19 cellular contexts compared by ENCODE assay signal in the genomic region with DNA sequence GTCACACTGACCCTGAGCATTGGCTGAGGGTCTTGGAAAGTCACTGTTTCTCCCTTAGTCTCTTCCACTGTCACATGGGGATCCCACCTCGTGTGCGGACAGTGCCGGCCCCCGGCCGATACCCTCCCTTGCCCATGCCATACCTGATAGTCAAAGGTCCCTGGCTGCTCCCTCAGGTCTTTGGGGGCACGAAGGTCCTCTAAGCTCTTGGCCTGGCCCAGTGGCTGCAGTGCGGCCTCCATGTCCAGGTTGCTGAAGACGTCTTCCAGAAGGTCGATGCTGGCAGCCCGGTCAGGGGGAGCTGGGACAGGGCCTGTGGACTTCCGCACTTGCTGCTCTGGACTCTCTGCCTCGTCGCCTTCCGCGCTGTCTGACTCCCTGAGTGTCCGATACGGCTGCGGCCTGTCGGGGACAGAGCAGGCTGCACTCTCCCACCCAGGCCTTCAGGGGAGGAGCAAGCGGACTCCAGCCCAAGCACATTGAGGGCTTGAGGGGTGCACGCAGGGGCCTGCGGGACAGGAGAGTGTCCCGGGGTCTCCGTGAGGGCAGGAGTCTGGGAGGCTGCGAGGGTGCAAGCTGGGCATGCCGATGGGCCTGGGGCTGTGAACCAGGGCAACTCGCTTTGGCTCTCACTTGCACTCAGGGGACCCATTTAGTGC. TPM values are rescaled to one million over a fixed set of nuclear protein-coding genes. Genes with fewer than 3 reads are reported as not detected.
A peak's percentile ranks its signal among the peaks of the same experiment; 100 is the strongest.
DNase-seq lines count a peak whose midpoint lies in the region; ATAC-seq and TF ChIP-seq lines count a peak whose summit lies in the region.
"Had no signal": no experiment of that assay in that cellular context is flagged by ENCODE, and none has a peak within 500 bp of the region (broad histone marks: within the 10 kb centered on the region; RNA-seq: fewer than 3 reads in every experiment).

No MANE protein-coding gene starts in this region.

- H3K4me3 Mint-ChIP-seq in brain (no peak overlapping the region), chondrocyte (ENCODE audit: unreplicated experiment) (no peak overlapping the region)
- H3K4me3 Mint-ChIP-seq in stimulated activated naive B cell treated with anti-CD40 and anti-IgM and Interleukin-4, amounts not matched to agents 10 μg/mL and 1 μg/mL and 100 μg/mL, for 72 hours, result peak overlapping the region in 1 of 2 donors; percentile 3
- H3K4me3 Mint-ChIP-seq: CD8-positive, alpha-beta T cell; H9 had no signal

- H3K27me3 Mint-ChIP-seq in brain (no peaks in the 10 kb centered on the region), chondrocyte (ENCODE audit: low read depth) (no peaks in the 10 kb centered on the region)
- H3K27me3 Mint-ChIP-seq in stimulated activated naive B cell treated with anti-CD40 and anti-IgM and Interleukin-4, amounts not matched to agents 10 μg/mL and 1 μg/mL and 100 μg/mL, for 72 hours, result no peaks in the 10 kb centered on the region

- ATAC-seq in stimulated activated naive B cell treated with anti-CD40 and anti-IgM and Interleukin-4, amounts not matched to agents 10 μg/mL and 1 μg/mL and 100 μg/mL, for 72 hours (replicated peaks), result no peak
- ATAC-seq: A549; CD8-positive, alpha-beta T cell; HepG2 had no signal

- no peaks in the 10 kb centered on the region for H3K27me3 ChIP-seq in layer of hippocampus (ENCODE audit: control insufficient read depth, insufficient read depth, low read length)
- H3K27me3 ChIP-seq: BE2C had no signal

- peak; percentile 89 for DNase-seq in chondrocyte (ENCODE audit: low spot score)
- DNase-seq in stimulated activated naive B cell treated with anti-CD40 and anti-IgM and Interleukin-4, amounts not matched to agents 10 μg/mL and 1 μg/mL and 100 μg/mL, for 72 hours, result no peak
- DNase-seq in CD1c-positive myeloid dendritic cell (ENCODE audit: extremely low spot score), result no peak
- no peak for DNase-seq in RKO (ENCODE audit: low spot score)
- DNase-seq: BE2C, COR-L47, DMS153, DMS79 treated with DMSO at 0.1 percent for 48 hours, EL, GOT3, H9 had no signal

- peaks cover 34% of the 10 kb centered on the region for H3K4me1 Mint-ChIP-seq in brain
- no peaks in the 10 kb centered on the region for H3K4me1 Mint-ChIP-seq in chondrocyte (ENCODE audit: low read depth)
- peaks cover 0 to 3% of the 10 kb centered on the region in 2 donors for H3K4me1 Mint-ChIP-seq in stimulated activated naive B cell treated with anti-CD40 and anti-IgM and Interleukin-4, amounts not matched to agents 10 μg/mL and 1 μg/mL and 100 μg/mL, for 72 hours

- peak overlapping the region; percentile 53 for H3K27ac ChIP-seq in layer of hippocampus (ENCODE audit: low read depth, low read length)
- H3K27ac ChIP-seq: A549, C4-2B had no signal

- H3K27ac Mint-ChIP-seq in brain (peak overlapping the region; percentile 44 to 94 (median 79)), chondrocyte (ENCODE audit: unreplicated experiment) (no peak overlapping the region)
- peak overlapping the region; percentile 63 for H3K27ac Mint-ChIP-seq in stimulated activated naive B cell treated with anti-CD40 and anti-IgM and Interleukin-4, amounts not matched to agents 10 μg/mL and 1 μg/mL and 100 μg/mL, for 72 hours
- H3K27ac Mint-ChIP-seq: CD8-positive, alpha-beta T cell; H9 had no signal

- TF ChIP-seq CTCF in brain (conservative IDR thresholded peaks at IDR 0.05) (no peak), chondrocyte (IDR thresholded peaks at IDR 0.05) (no peak)

- H3K9me3 Mint-ChIP-seq in brain, result no peaks in the 10 kb centered on the region
- no peaks in the 10 kb centered on the region for H3K9me3 Mint-ChIP-seq in chondrocyte (ENCODE audit: low read depth)
- H3K9me3 Mint-ChIP-seq in stimulated activated naive B cell treated with anti-CD40 and anti-IgM and Interleukin-4, amounts not matched to agents 10 μg/mL and 1 μg/mL and 100 μg/mL, for 72 hours, result no peaks in the 10 kb centered on the region
- H3K9me3 Mint-ChIP-seq: CD8-positive, alpha-beta T cell; H9 had no signal

- no peaks in the 10 kb centered on the region for H3K36me3 Mint-ChIP-seq in brain
- H3K36me3 Mint-ChIP-seq in chondrocyte (ENCODE audit: low read depth), result no peaks in the 10 kb centered on the region
- peaks cover 11 to 26% of the 10 kb centered on the region in 2 donors for H3K36me3 Mint-ChIP-seq in stimulated activated naive B cell treated with anti-CD40 and anti-IgM and Interleukin-4, amounts not matched to agents 10 μg/mL and 1 μg/mL and 100 μg/mL, for 72 hours

RNA-seq across cellular contexts. Expression of gene CRB2, which starts 27.6 kb away (rescaled TPM):
- polyA plus RNA-seq in brain (ENCODE audit: insufficient read depth, low read depth, low replicate concordance), result 6.4 TPM
- 0.07 TPM in 1 of 3 replicates, not detected in the others for total RNA-seq in chondrocyte
- total RNA-seq: CD8-positive, alpha-beta T cell; HT1080 had no signal
- polyA plus RNA-seq: AG04450 had no signal
